Comparison of ENCODE assay signal across 7 cellular contexts in the genomic region with DNA sequence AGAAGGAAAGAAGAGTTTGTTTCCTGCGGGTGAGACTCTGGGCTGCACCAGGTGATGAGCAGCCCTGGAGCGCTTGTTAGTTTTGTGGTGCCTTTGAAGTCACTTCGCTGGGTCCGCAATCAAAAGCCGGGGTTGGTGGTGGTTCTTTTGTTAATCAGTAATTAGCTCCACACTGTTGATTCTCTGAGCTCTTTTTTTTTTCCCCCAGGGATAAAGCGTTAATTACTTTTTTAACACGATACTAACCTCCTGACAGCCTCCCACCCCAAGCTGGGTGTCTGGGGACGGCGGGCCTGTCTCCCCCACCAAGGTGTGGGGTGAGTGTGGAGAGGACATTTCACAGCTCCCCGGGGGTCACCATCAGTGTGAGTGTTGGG. TPM values are rescaled to one million over a fixed set of nuclear protein-coding genes. Genes with fewer than 3 reads are reported as not detected.
DNase-seq lines count a peak whose midpoint lies in the region; ATAC-seq, FAIRE-seq and TF ChIP-seq lines count a peak whose summit lies in the region.

No MANE protein-coding gene starts in this region.

- H3K9ac ChIP-seq in K562 (ENCODE audit: insufficient read depth in 1 of 2, low read depth in 2 of 2, low read length in 2 of 2): peak overlapping the region; percentile 59 to 67; a peak in 3 of 4 replicates

- H3K4me1 ChIP-seq in K562 (replicated peaks in 1 of 2; ENCODE audit: control insufficient read depth in 2 of 2, insufficient read depth in 2 of 2, low read length in 2 of 2) (peaks cover 34 to 84% of the 10 kb centered on the region in 2 experiments), adrenal gland (replicated peaks in 1 of 2) (peaks cover 0 to under 1% of the 10 kb centered on the region in 2 donors)

- DNase-seq in K562 (ENCODE audit: extremely low read depth in 1 of 4, low spot score in 3 of 4) (peak in 1 of 4 experiments; percentile 31), adrenal gland (no peak), HEK293T (ENCODE audit: extremely low spot score) (no peak), SKM-1 (lab: John Stamatoyannopoulos, UW; ENCODE audit: unreplicated experiment) (no peak)
- DNase-seq in stimulated activated CD8-positive, alpha-beta memory T cell treated with anti-CD3 and anti-CD28 coated beads, Interleukin-12 subunit alpha, Interleukin-12 subunit beta, amount 100 ng/mL, for 1 hour (ENCODE audit: low read depth): peak; percentile 15

- H3K9me3 ChIP-seq in K562 (replicated peaks; ENCODE audit: control insufficient read depth, insufficient read depth, low read depth, low read length) (no peaks in the 10 kb centered on the region), adrenal gland (replicated peaks in 1 of 3) (no peaks in the 10 kb centered on the region)

- no peak overlapping the region for H3K4me2 ChIP-seq in K562 (ENCODE audit: insufficient read depth, low read length)

- H3K27ac ChIP-seq in VCaP (peak overlapping the region; percentile 99), K562 (ENCODE audit: extremely low read depth, low read depth, low read length) (peak overlapping the region; percentile 93), adrenal gland (no peak overlapping the region)

- ATAC-seq in HG03354 (IDR thresholded peaks at IDR 0.05; ENCODE audit: poor library complexity, severe bottlenecking, unreplicated experiment) (peak; percentile 31), K562 (no peak)

- no TSS peak for BruUV-seq in K562 (replicated peaks; lab: Mats Ljungman, UMichigan)

- no peak for TF ChIP-seq CTCF in VCaP (conservative IDR thresholded peaks at IDR 0.05)
- no peak for TF ChIP-seq CTCF in K562 (IDR thresholded peaks at IDR 0.05 in 2 of 3, conservative IDR thresholded peaks at IDR 0.05 in 1 of 3; ENCODE audit: insufficient read depth in 2 of 3, low read depth in 1 of 3, low read length in 3 of 3)
- no peak for TF ChIP-seq CTCF in adrenal gland (IDR thresholded peaks at IDR 0.05)

- no peaks in the 10 kb centered on the region for H3K27me3 ChIP-seq in K562 (ENCODE audit: control insufficient read depth in 2 of 2, insufficient read depth in 2 of 2, low read length in 2 of 2)
- H3K27me3 ChIP-seq in adrenal gland: no peaks in the 10 kb centered on the region

- H2AFZ ChIP-seq in K562 (ENCODE audit: low read depth, low read length): peak overlapping the region; percentile 74; the same call in 1 of the 2 replicates

- 46% methylated on average over 10 of the region's 10 CpGs for WGBS in K562 (ENCODE audit: insufficient coverage, low coverage, missing lambda C conversion rate)
- 88 to 95% (median 91%) methylated on average over 10 of the region's 10 CpGs for WGBS in adrenal gland, 4 donors

- peaks cover 88% of the 10 kb centered on the region for H3K79me2 ChIP-seq in K562 (ENCODE audit: control insufficient read depth, insufficient read depth, low read length)

- intact Hi-C loops in K562 (cut with micrococcal nuclease) (no loop called here), adrenal gland (cut with DNase I) (no loop called here)

- H3K4me3 ChIP-seq in K562 (no peak overlapping the region), adrenal gland (no peak overlapping the region)

- H3K36me3 ChIP-seq in K562 (ENCODE audit: control insufficient read depth, insufficient read depth, low read length): peaks cover 23% of the 10 kb centered on the region; the same call in 2 of the 3 replicates
- H3K36me3 ChIP-seq in adrenal gland (replicated peaks in 1 of 2): no peaks in the 10 kb centered on the region

- H4K20me1 ChIP-seq in K562 (replicated peaks; ENCODE audit: control insufficient read depth, insufficient read depth, low read length): no peaks in the 10 kb centered on the region

- H3K9me1 ChIP-seq in K562 (ENCODE audit: control insufficient read depth, insufficient read depth, low read length): peaks cover 5% of the 10 kb centered on the region

- peak; percentile 23 for FAIRE-seq in K562 (lab: Jason Lieb, UNC)

- TF ChIP-seq POLR2A in K562 (conservative IDR thresholded peaks at IDR 0.05) (no peak), adrenal gland (IDR thresholded peaks at IDR 0.05) (no peak)

- CTCF ChIA-PET in K562 (lab: Yijun Ruan, JAX; ENCODE audit: low intra/inter-chr PET ratio) (no interaction called here), HEK293T (lab: Yijun Ruan, JAX) (no interaction called here)

- TF ChIP-seq EP300 in K562 (IDR thresholded peaks at IDR 0.05; ENCODE audit: low read length): no peak

- no peak for TF ChIP-seq RAD21 in K562 (CRISPR knock-in tag; conservative IDR thresholded peaks at IDR 0.05 in 1 of 2, IDR thresholded peaks at IDR 0.05 in 1 of 2)

- in situ Hi-C loops in K562 (cut with MboI): no loop called here

- POLR2A ChIA-PET in K562 (lab: Yijun Ruan, JAX): interaction anchor here (0.8 to 1.5 kb wide), 5 partner anchors 13 to 113 kb away, joined by 3 to 4 read pairs (median 3); no protein-coding TSS in a partner anchor
- POLR2A ChIA-PET in HEK293T (lab: Yijun Ruan, JAX): no interaction called here

TF ChIP-seq in K562, 482 proteins besides CTCF, POLR2A, EP300 and RAD21 (continues in another document):
- TF ChIP-seq FOXM1 (IDR thresholded peaks at IDR 0.05; ENCODE audit: low read depth) (no peak), FOXM1 (CRISPR knock-in tag; IDR thresholded peaks at IDR 0.05; ENCODE audit: low read depth) (0 out of 2 replicates have a peak, but pooled peaks have one; percentile 24), ZNF232 (CRISPR knock-in tag; IDR thresholded peaks at IDR 0.05) (no peak), NFRKB (IDR thresholded peaks at IDR 0.05; ENCODE audit: low read depth) (0 out of 2 replicates have a peak, but pooled peaks have one; percentile 10), ZNF384 (IDR thresholded peaks at IDR 0.05; ENCODE audit: low read depth, low read length) (0 out of 2 replicates have a peak, but pooled peaks have one; percentile 3)
- TF ChIP-seq, protein P1, sequence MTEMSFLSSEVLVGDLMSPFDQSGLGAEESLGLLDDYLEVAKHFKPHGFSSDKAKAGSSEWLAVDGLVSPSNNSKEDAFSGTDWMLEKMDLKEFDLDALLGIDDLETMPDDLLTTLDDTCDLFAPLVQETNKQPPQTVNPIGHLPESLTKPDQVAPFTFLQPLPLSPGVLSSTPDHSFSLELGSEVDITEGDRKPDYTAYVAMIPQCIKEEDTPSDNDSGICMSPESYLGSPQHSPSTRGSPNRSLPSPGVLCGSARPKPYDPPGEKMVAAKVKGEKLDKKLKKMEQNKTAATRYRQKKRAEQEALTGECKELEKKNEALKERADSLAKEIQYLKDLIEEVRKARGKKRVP (CRISPR knock-in tag; IDR thresholded peaks at IDR 0.05): 0 out of 2 replicates have a peak, but pooled peaks have one; percentile 7

TF ChIP-seq in HEK293T, 16 proteins besides CTCF, POLR2A, EP300 and RAD21:
- TF ChIP-seq L3MBTL2 (conservative IDR thresholded peaks at IDR 0.05) (no peak), CTBP1 (IDR thresholded peaks at IDR 0.05; ENCODE audit: borderline replicate concordance) (no peak), HDGF (IDR thresholded peaks at IDR 0.05; ENCODE audit: borderline replicate concordance) (no peak), LEF1 (IDR thresholded peaks at IDR 0.05; ENCODE audit: borderline replicate concordance) (no peak), ARNT (IDR thresholded peaks at IDR 0.05) (no peak), FOXM1 (IDR thresholded peaks at IDR 0.05; ENCODE audit: borderline replicate concordance) (no peak)

RNA-seq across cellular contexts. Expression of a gene that starts 56.6 kb away (rescaled TPM):
- total RNA-seq in K562 (2011; cell fraction: chromatin; rRNA removed; ENCODE audit: low replicate concordance): 91.3 and 152 TPM in 2 replicates
- total RNA-seq in K562 (2011; cell fraction: nucleolus; rRNA removed): 92.9 and 103 TPM in 2 replicates
- 104 and 106 TPM in 2 replicates for total RNA-seq in K562 (2011; cell fraction: nucleoplasm; rRNA removed)
- total RNA-seq in K562 (2014; rRNA removed) (41.3 and 50.4 TPM in 2 replicates), K562 (2014; rRNA removed; fragmentation: Illumina TruSeq; extraction: Trizol) (27.3 and 28.6 TPM in 2 replicates), K562 (2015; rRNA removed; fragmentation: Illumina TruSeq; extraction: Trizol) (33.7 and 35.7 TPM in 2 replicates), K562 (2021) (88.4 and 90.1 TPM in 2 replicates), adrenal gland (10 to 100 TPM; 38.5 to 88.9 (median 59.0) TPM)
- polyA plus RNA-seq in K562 (2011; rRNA removed) (48.3 and 63.4 TPM in 2 replicates), K562 (2014; fragmentation: Illumina TruSeq; extraction: Trizol) (33.2 and 48.4 TPM in 2 replicates), K562 (2014; fragmentation: Nextera tagmentation; extraction: Ambion mirVana) (1 to 10 TPM; 1.5 TPM), K562 (2014; rRNA removed) (46.6 and 50.1 TPM in 2 replicates), adrenal gland (10 to 100 TPM; 25.3 to 27.8 (median 26.0) TPM)
- 66.5 and 76.4 TPM in 2 replicates for polyA plus RNA-seq in K562 (2011; cell fraction: cytosol; rRNA removed)
- polyA plus RNA-seq in K562 (2011; cell fraction: nucleus; rRNA removed): 70.1 and 87.0 TPM in 2 replicates
- 42.6 and 65.7 TPM in 2 replicates for polyA plus RNA-seq in K562 (2012)
- 40.0 and 57.0 TPM in 2 replicates for polyA minus RNA-seq in K562 (2011; rRNA and poly(A)+ RNA removed)
- polyA minus RNA-seq in K562 (2011; cell fraction: cytosol; rRNA and poly(A)+ RNA removed): 48.7 and 66.4 TPM in 2 replicates
- 26.1 and 32.4 TPM in 2 replicates for polyA minus RNA-seq in K562 (2011; cell fraction: nucleus; rRNA and poly(A)+ RNA removed)

Comparison
In these comparisons a context has a peak if more than half of its experiments do, and no peak if none do; other contexts are left out.
1. H3K27ac ChIP-seq: peak in VCaP (single experiment) and K562 (single experiment); none in adrenal gland (0 of 5).